ENCODE assay signal across 8 cellular contexts in the genomic region with DNA sequence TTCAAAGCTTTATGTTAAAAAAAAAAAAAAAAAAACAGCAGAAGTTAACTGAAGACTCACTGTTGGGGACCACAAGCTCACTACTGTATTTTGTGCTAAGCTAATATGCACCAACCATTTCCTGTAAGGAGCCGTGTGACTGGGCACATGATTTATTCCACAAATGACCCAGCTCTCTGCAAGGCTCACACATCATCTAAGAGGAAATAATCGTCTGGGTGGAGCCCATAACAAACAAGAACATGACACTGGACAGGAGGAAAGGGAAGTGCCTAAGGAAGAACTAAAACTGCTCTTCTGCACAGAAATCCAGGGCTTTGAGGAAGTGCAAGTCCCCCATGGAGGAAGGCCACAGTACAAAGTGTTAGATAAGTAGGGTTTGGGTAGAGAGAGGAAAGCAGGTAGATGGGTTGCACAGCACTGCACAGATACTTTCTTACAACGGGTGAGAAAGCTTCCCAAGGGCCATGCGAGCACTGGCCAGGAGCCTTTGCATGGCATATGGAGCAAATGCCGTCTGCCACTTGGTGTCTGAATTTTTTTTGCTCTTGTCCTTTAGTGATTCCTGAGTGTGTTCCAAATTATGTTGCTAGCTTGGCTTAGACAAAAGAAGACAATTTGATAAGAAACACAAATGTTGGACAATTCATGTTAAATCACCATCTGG. TPM values are rescaled to one million over a fixed set of nuclear protein-coding genes. Genes with fewer than 3 reads are reported as not detected.
DNase-seq lines count a peak whose midpoint lies in the region; ATAC-seq and TF ChIP-seq lines count a peak whose summit lies in the region.

No MANE protein-coding gene starts in this region.

- TF ChIP-seq CTCF in Caco-2 (IDR thresholded peaks at IDR 0.05; ENCODE audit: insufficient read depth in 1 of 2, low read depth in 1 of 2, low read length in 1 of 2, severe bottlenecking in 1 of 2, unreplicated experiment in 1 of 2): no peak
- TF ChIP-seq CTCF in fibroblast of lung (conservative IDR thresholded peaks at IDR 0.05 in 1 of 2, IDR thresholded peaks at IDR 0.05 in 1 of 2; ENCODE audit: low read depth in 1 of 2, low read length in 2 of 2): no peak
- no peak for TF ChIP-seq CTCF in osteoblast (IDR thresholded peaks at IDR 0.05; ENCODE audit: extremely low read depth, low read depth, low read length)

- no peaks in the 10 kb centered on the region for H3K27me3 ChIP-seq in Caco-2 (replicated peaks; ENCODE audit: control insufficient read depth, insufficient read depth, low read length)
- no peaks in the 10 kb centered on the region for H3K27me3 ChIP-seq in fibroblast of lung (ENCODE audit: control insufficient read depth, insufficient read depth, low read length)
- no peaks in the 10 kb centered on the region for H3K27me3 ChIP-seq in osteoblast (ENCODE audit: insufficient read depth, low read length)

- peak overlapping the region; percentile 85 for H3K27ac ChIP-seq in fibroblast of lung (ENCODE audit: insufficient read depth, low read length)
- peak overlapping the region; percentile 97 for H3K27ac ChIP-seq in osteoblast (ENCODE audit: low read depth, low read length)

- no peaks in the 10 kb centered on the region for H3K27me3 Mint-ChIP-seq in Caco-2 (ENCODE audit: insufficient read depth, unreplicated experiment)

- no peak overlapping the region for H3K4me3 ChIP-seq in Caco-2 (ENCODE audit: low read depth, low read length)
- no peak overlapping the region for H3K4me3 ChIP-seq in Jurkat, Clone E6-1 (ENCODE audit: low read length)
- peak overlapping the region in 2 of 4 experiments; percentile 26 to 40 for H3K4me3 ChIP-seq in fibroblast of lung (replicated peaks in 1 of 4; ENCODE audit: control extremely low read depth in 1 of 4, insufficient read depth in 1 of 4, low read depth in 3 of 4, low read length in 4 of 4)
- H3K4me3 ChIP-seq in osteoblast (ENCODE audit: insufficient read depth, low read length): no peak overlapping the region

- H3K79me2 ChIP-seq in fibroblast of lung (ENCODE audit: control insufficient read depth, insufficient read depth, low read length): peaks cover 95% of the 10 kb centered on the region
- H3K79me2 ChIP-seq in osteoblast (ENCODE audit: insufficient read depth, low read length): peaks cover 98% of the 10 kb centered on the region

- H3K9me3 ChIP-seq in Caco-2: no peaks in the 10 kb centered on the region
- no peaks in the 10 kb centered on the region for H3K9me3 ChIP-seq in fibroblast of lung (ENCODE audit: control insufficient read depth, insufficient read depth, low read depth, low read length)
- H3K9me3 ChIP-seq in osteoblast (ENCODE audit: low read depth, low read length): no peaks in the 10 kb centered on the region

- no TSS peak for BruUV-seq in Caco-2 (replicated peaks; lab: Mats Ljungman, UMichigan)

- no peak overlapping the region for H3K4me3 Mint-ChIP-seq in Caco-2 (ENCODE audit: unreplicated experiment)

- CTCF ChIA-PET in Caco-2 (lab: Charles Lee): no interaction called here

- DNase-seq in Caco-2 (no peak), T-helper 22 cell (ENCODE audit: low read depth) (peak; percentile 9), fibroblast of lung (ENCODE audit: low read depth in 2 of 2) (peak; percentile 58 to 67), osteoblast (ENCODE audit: insufficient read length, low spot score, missing footprints) (peak; percentile 58), NCI-H345 treated with DMSO at 0.1 percent for 48 hours (lab: John Stamatoyannopoulos, UW; ENCODE audit: unreplicated experiment) (no peak)
- DNase-seq in Jurkat, Clone E6-1 (ENCODE audit: low read depth, low spot score): peak; percentile 56
- no peak for DNase-seq in stimulated activated CD4-positive, alpha-beta T cell treated with anti-CD3 and anti-CD28 coated beads, Interleukin-12 subunit alpha, Interleukin-12 subunit beta, amount 100 ng/mL, for 4 hours

- peaks cover 60% of the 10 kb centered on the region for H3K36me3 Mint-ChIP-seq in Caco-2 (ENCODE audit: insufficient read depth, unreplicated experiment)

- H2AFZ ChIP-seq in fibroblast of lung (ENCODE audit: low read length) (no peak overlapping the region), osteoblast (ENCODE audit: low read length) (no peak overlapping the region)

- H3K4me2 ChIP-seq in fibroblast of lung (ENCODE audit: extremely low read depth, insufficient read depth, low read length) (peak overlapping the region; percentile 91), osteoblast (ENCODE audit: insufficient read depth, low read length) (peak overlapping the region; percentile 76)

- intact Hi-C loops in Caco-2 (cut with micrococcal nuclease; ENCODE audit: unreplicated experiment): no loop called here

- POLR2A ChIA-PET in Caco-2 (lab: Charles Lee): interaction anchor here (0.6 kb wide), 1 partner anchor 17 kb away, joined by 8 read pairs; no protein-coding TSS in a partner anchor

- no peaks in the 10 kb centered on the region; the same call in 1 of the 2 replicates for H3K36me3 ChIP-seq in Caco-2 (ENCODE audit: control insufficient read depth, insufficient read depth, low read length)
- H3K36me3 ChIP-seq in fibroblast of lung (ENCODE audit: control insufficient read depth, insufficient read depth, low read length): no peaks in the 10 kb centered on the region
- peaks cover 3% of the 10 kb centered on the region for H3K36me3 ChIP-seq in osteoblast (ENCODE audit: insufficient read depth, low read length)

- H3K27ac Mint-ChIP-seq in Caco-2 (ENCODE audit: unreplicated experiment): peak overlapping the region; percentile 20

- peak; percentile 36 for ATAC-seq in GM19468 (IDR thresholded peaks at IDR 0.05; ENCODE audit: extremely low read depth, unreplicated experiment)

- H3K9me3 Mint-ChIP-seq in Caco-2 (ENCODE audit: unreplicated experiment): no peaks in the 10 kb centered on the region

- peak overlapping the region; percentile 24 for H3K9ac ChIP-seq in fibroblast of lung (ENCODE audit: insufficient read depth, low read length)

- H3K4me1 ChIP-seq in Caco-2: peaks cover 47% of the 10 kb centered on the region
- peaks cover 33% of the 10 kb centered on the region for H3K4me1 ChIP-seq in fibroblast of lung (ENCODE audit: control insufficient read depth, extremely low read depth, insufficient read depth, low read length)
- peaks cover 52% of the 10 kb centered on the region for H3K4me1 ChIP-seq in osteoblast (ENCODE audit: insufficient read depth, low read length)

- H4K20me1 ChIP-seq in fibroblast of lung (ENCODE audit: control insufficient read depth, extremely low read depth, insufficient read depth, low read length) (no peaks in the 10 kb centered on the region), osteoblast (ENCODE audit: insufficient read depth, low read length) (peaks cover 63% of the 10 kb centered on the region)

- H3K4me1 Mint-ChIP-seq in Caco-2 (ENCODE audit: low read depth, unreplicated experiment): peaks cover 33% of the 10 kb centered on the region

RNA-seq across cellular contexts. Expression of a gene that starts 24.5 kb away (rescaled TPM):
- total RNA-seq in Caco-2 (2022) (75.7 and 80.5 TPM in 2 replicates), fibroblast of lung (97.1 and 142 TPM in 2 replicates), osteoblast (84.3 and 91.9 TPM in 2 replicates)
- polyA plus RNA-seq in Jurkat, Clone E6-1 (2012; ENCODE audit: insufficient read depth, insufficient read length): 31.8 TPM
- polyA plus RNA-seq in fibroblast of lung: 166 and 178 TPM in 2 replicates
- 77.8 and 92.7 TPM in 2 replicates for polyA plus RNA-seq in fibroblast of lung (2012)
- polyA minus RNA-seq in fibroblast of lung (ENCODE audit: low replicate concordance): 116 and 126 TPM in 2 replicates

RNA-seq across cellular contexts. Expression of a gene that starts 27.5 kb away (rescaled TPM):
- total RNA-seq in Caco-2 (2022): 322 and 332 TPM in 2 replicates
- polyA plus RNA-seq in Jurkat, Clone E6-1 (2012; ENCODE audit: insufficient read depth, insufficient read length): 839 TPM
- 33.9 and 34.5 TPM in 2 replicates for total RNA-seq in fibroblast of lung
- polyA plus RNA-seq in fibroblast of lung: 81.2 and 106 TPM in 2 replicates
- polyA plus RNA-seq in fibroblast of lung (2012): 365 and 474 TPM in 2 replicates
- polyA minus RNA-seq in fibroblast of lung (ENCODE audit: low replicate concordance): 5.8 and 7.3 TPM in 2 replicates
- 19.7 and 21.4 TPM in 2 replicates for total RNA-seq in osteoblast

Comparison
In these comparisons a context has a peak if more than half of its experiments do, and no peak if none do; other contexts are left out.
1. DNase-seq: peak in Jurkat, Clone E6-1 (single experiment), T-helper 22 cell (single experiment), fibroblast of lung (2 of 2) and osteoblast (single experiment); none in Caco-2 (0 of 2), stimulated activated CD4-positive, alpha-beta T cell treated with anti-CD3 and anti-CD28 coated beads, Interleukin-12 subunit alpha, Interleukin-12 subunit beta, amount 100 ng/mL, for 4 hours (single experiment) and NCI-H345 treated with DMSO at 0.1 percent for 48 hours (single experiment).